In genomic region chr7:48943279-48943990, GRCh38 we compare ENCODE assay signal across 40 cellular contexts. TPM values are rescaled to one million over a fixed set of nuclear protein-coding genes. Genes with fewer than 3 reads are reported as not detected.
"Had no signal": no experiment of that assay in that cellular context is flagged by ENCODE, and none has a peak within 500 bp of the region (broad histone marks: within the 10 kb centered on the region; RNA-seq: fewer than 3 reads in every experiment).

No MANE protein-coding gene starts in this region.

- H3K36me3 ChIP-seq: ascending aorta, cardiac muscle cell had no signal

- H3K9me3 ChIP-seq: ascending aorta had no signal

- H3K4me1 ChIP-seq: ascending aorta had no signal

- H3K4me3 Mint-ChIP-seq: activated CD4-positive, alpha-beta memory T cell treated with anti-CD3 and anti-CD28 coated beads, Interleukin-2, amount 10 ng/mL, durations not matched to agents 7 days and 5 days; activated CD4-positive, alpha-beta T cell treated with anti-CD3 and anti-CD28 coated beads for 36 hours; activated CD4-positive, alpha-beta T cell treated with anti-CD3 and anti-CD28 coated beads, Interleukin-2, amount 10 ng/mL, durations not matched to agents 7 days and 5 days; activated CD8-positive, alpha-beta memory T cell treated with anti-CD3 and anti-CD28 coated beads, Interleukin-2, amount 10 ng/mL, durations not matched to agents 7 days and 5 days; activated CD8-positive, alpha-beta T cell treated with anti-CD3 and anti-CD28 coated beads, Interleukin-2, amount 10 ng/mL, durations not matched to agents 7 days and 5 days; activated naive CD4-positive, alpha-beta T cell treated with anti-CD3 and anti-CD28 coated beads, Interleukin-2, amount 10 ng/mL, durations not matched to agents 7 days and 5 days; activated naive CD4-positive, alpha-beta T cell treated with anti-CD3 and anti-CD28 coated beads, Interleukin-2, amount 50 U/mL, for 24 hours; activated naive CD8-positive, alpha-beta T cell; activated naive CD8-positive, alpha-beta T cell treated with anti-CD3 and anti-CD28 coated beads, Interleukin-2, amount 10 ng/mL, durations not matched to agents 7 days and 5 days; activated naive CD8-positive, alpha-beta T cell treated with anti-CD3 and anti-CD28 coated beads, Interleukin-2, amount 50 U/mL, for 24 hours; activated T-cell treated with anti-CD3 and anti-CD28 coated beads, Interleukin-2, amount 50 U/mL, for 24 hours; brain; central memory CD8-positive, alpha-beta T cell; T-helper 1 cell treated with Interleukin-12 subunit alpha and Interleukin-12 subunit beta and Interleukin-4 antibody, amounts not matched to agents 30 μg/mL and 1 μg/mL, for 36 hours; T-helper 2 cell treated with Interferon-gamma antibody and Interleukin-4, amounts not matched to agents 5 μg/mL and 100 μg/mL, for 36 hours had no signal

- DNase-seq: activated CD4-positive, alpha-beta memory T cell treated with anti-CD3 and anti-CD28 coated beads, Interleukin-2, amount 10 ng/mL, durations not matched to agents 7 days and 5 days; activated CD4-positive, alpha-beta T cell treated with anti-CD3 and anti-CD28 coated beads for 1 hour; activated CD4-positive, alpha-beta T cell treated with anti-CD3 and anti-CD28 coated beads for 36 hours; activated CD4-positive, alpha-beta T cell treated with anti-CD3 and anti-CD28 coated beads for 48 hours; activated CD4-positive, alpha-beta T cell treated with anti-CD3 and anti-CD28 coated beads, Interleukin-2, amount 10 ng/mL, durations not matched to agents 7 days and 5 days; activated CD4-positive, alpha-beta T cell treated with anti-CD3 and anti-CD28 coated beads, Interleukin-2, amount 50 U/mL, for 48 hours; activated CD4-positive, CD25-positive, alpha-beta regulatory T cell; activated CD8-positive, alpha-beta memory T cell treated with anti-CD3 and anti-CD28 coated beads for 24 hours; activated CD8-positive, alpha-beta memory T cell treated with anti-CD3 and anti-CD28 coated beads, Interleukin-2, amount 10 ng/mL, durations not matched to agents 7 days and 5 days; activated CD8-positive, alpha-beta memory T cell treated with anti-CD3 and anti-CD28 coated beads, Interleukin-2, amount 50 U/mL, for 48 hours; activated CD8-positive, alpha-beta T cell treated with anti-CD3 and anti-CD28 coated beads, Interleukin-2, amount 10 ng/mL, durations not matched to agents 7 days and 5 days; activated effector memory CD4-positive, alpha-beta T cell treated with Interleukin-2 at 50 U/mL for 16 hours; activated gamma-delta T cell; activated naive CD4-positive, alpha-beta T cell treated with anti-CD3 and anti-CD28 coated beads, Interleukin-2, amount 10 ng/mL, durations not matched to agents 7 days and 5 days; activated naive CD4-positive, alpha-beta T cell treated with Interleukin-2 at 50 U/mL for 16 hours; activated naive CD8-positive, alpha-beta T cell treated with anti-CD3 and anti-CD28 coated beads, Interleukin-2, amount 10 ng/mL, durations not matched to agents 7 days and 5 days; activated naive CD8-positive, alpha-beta T cell treated with anti-CD3 and anti-CD28 coated beads, Interleukin-2, amount 50 U/mL, for 24 hours; activated T-cell treated with anti-CD3 and anti-CD28 coated beads, Interleukin-2, amount 50 U/mL, for 24 hours; activated T-cell treated with anti-CD3 and anti-CD28 coated beads, Interleukin-2, amount 50 U/mL, for 48 hours; amygdala; anterior cingulate cortex; caudate nucleus; cerebellar nuclear complex; T-helper 1 cell; T-helper 2 cell; T-helper 9 cell had no signal

- ATAC-seq: activated CD4-positive, alpha-beta T cell treated with anti-CD3 and anti-CD28 coated beads for 36 hours; activated CD4-positive, CD25-positive, alpha-beta regulatory T cell treated with anti-CD3 and anti-CD28 coated beads, Interleukin-2, amount 50 U/mL, for 24 hours; activated CD8-positive, alpha-beta memory T cell treated with anti-CD3 and anti-CD28 coated beads, Interleukin-2, amount 10 ng/mL, durations not matched to agents 7 days and 5 days; activated CD8-positive, alpha-beta T cell treated with anti-CD3 and anti-CD28 coated beads, Interleukin-2, amount 10 ng/mL, durations not matched to agents 7 days and 5 days; activated naive CD8-positive, alpha-beta T cell treated with anti-CD3 and anti-CD28 coated beads, Interleukin-2, amount 50 U/mL, for 24 hours had no signal

- H3K27ac ChIP-seq: ascending aorta, cardiac muscle cell, VCaP had no signal

- H3K36me3 Mint-ChIP-seq: activated CD8-positive, alpha-beta memory T cell treated with anti-CD3 and anti-CD28 coated beads, Interleukin-2, amount 10 ng/mL, durations not matched to agents 7 days and 5 days; activated naive CD4-positive, alpha-beta T cell treated with anti-CD3 and anti-CD28 coated beads, Interleukin-2, amount 10 ng/mL, durations not matched to agents 7 days and 5 days; activated naive CD4-positive, alpha-beta T cell treated with anti-CD3 and anti-CD28 coated beads, Interleukin-2, amount 50 U/mL, for 24 hours; activated naive CD8-positive, alpha-beta T cell; activated naive CD8-positive, alpha-beta T cell treated with anti-CD3 and anti-CD28 coated beads, Interleukin-2, amount 10 ng/mL, durations not matched to agents 7 days and 5 days; brain had no signal

- H3K27me3 Mint-ChIP-seq: activated CD4-positive, alpha-beta memory T cell treated with anti-CD3 and anti-CD28 coated beads, Interleukin-2, amount 10 ng/mL, durations not matched to agents 7 days and 5 days; activated CD4-positive, alpha-beta T cell treated with anti-CD3 and anti-CD28 coated beads for 36 hours; activated CD4-positive, alpha-beta T cell treated with anti-CD3 and anti-CD28 coated beads, Interleukin-2, amount 10 ng/mL, durations not matched to agents 7 days and 5 days; activated CD8-positive, alpha-beta memory T cell treated with anti-CD3 and anti-CD28 coated beads, Interleukin-2, amount 10 ng/mL, durations not matched to agents 7 days and 5 days; activated naive CD4-positive, alpha-beta T cell treated with anti-CD3 and anti-CD28 coated beads, Interleukin-2, amount 10 ng/mL, durations not matched to agents 7 days and 5 days; activated naive CD4-positive, alpha-beta T cell treated with anti-CD3 and anti-CD28 coated beads, Interleukin-2, amount 50 U/mL, for 24 hours; activated naive CD8-positive, alpha-beta T cell; activated naive CD8-positive, alpha-beta T cell treated with anti-CD3 and anti-CD28 coated beads, Interleukin-2, amount 10 ng/mL, durations not matched to agents 7 days and 5 days; activated naive CD8-positive, alpha-beta T cell treated with anti-CD3 and anti-CD28 coated beads, Interleukin-2, amount 50 U/mL, for 24 hours; activated T-cell treated with anti-CD3 and anti-CD28 coated beads, Interleukin-2, amount 50 U/mL, for 24 hours; central memory CD8-positive, alpha-beta T cell had no signal

- H3K27ac Mint-ChIP-seq: activated CD4-positive, alpha-beta memory T cell treated with anti-CD3 and anti-CD28 coated beads, Interleukin-2, amount 10 ng/mL, durations not matched to agents 7 days and 5 days; activated CD4-positive, alpha-beta T cell treated with anti-CD3 and anti-CD28 coated beads for 36 hours; activated CD4-positive, alpha-beta T cell treated with anti-CD3 and anti-CD28 coated beads, Interleukin-2, amount 10 ng/mL, durations not matched to agents 7 days and 5 days; activated CD8-positive, alpha-beta memory T cell treated with anti-CD3 and anti-CD28 coated beads, Interleukin-2, amount 10 ng/mL, durations not matched to agents 7 days and 5 days; activated CD8-positive, alpha-beta T cell treated with anti-CD3 and anti-CD28 coated beads, Interleukin-2, amount 10 ng/mL, durations not matched to agents 7 days and 5 days; activated naive CD4-positive, alpha-beta T cell treated with anti-CD3 and anti-CD28 coated beads, Interleukin-2, amount 10 ng/mL, durations not matched to agents 7 days and 5 days; activated naive CD4-positive, alpha-beta T cell treated with anti-CD3 and anti-CD28 coated beads, Interleukin-2, amount 50 U/mL, for 24 hours; activated naive CD8-positive, alpha-beta T cell; activated naive CD8-positive, alpha-beta T cell treated with anti-CD3 and anti-CD28 coated beads, Interleukin-2, amount 10 ng/mL, durations not matched to agents 7 days and 5 days; activated naive CD8-positive, alpha-beta T cell treated with anti-CD3 and anti-CD28 coated beads, Interleukin-2, amount 50 U/mL, for 24 hours; activated T-cell treated with anti-CD3 and anti-CD28 coated beads, Interleukin-2, amount 50 U/mL, for 24 hours; activated T-helper 2 cell treated with anti-CD3 and anti-CD28 coated beads, Interferon-gamma antibody, Interleukin-2, Interleukin-4, amounts not matched to agents 10 μg/mL and 5 μg/mL and 100 μg/mL, durations not matched to agents 14 hours and 24 hours and 36 hours; T-helper 1 cell treated with Interleukin-12 subunit alpha and Interleukin-12 subunit beta and Interleukin-4 antibody, amounts not matched to agents 30 μg/mL and 1 μg/mL, for 36 hours; T-helper 2 cell treated with Interferon-gamma antibody and Interleukin-4, amounts not matched to agents 5 μg/mL and 100 μg/mL, for 36 hours had no signal

- H3K4me1 Mint-ChIP-seq: activated CD4-positive, alpha-beta memory T cell treated with anti-CD3 and anti-CD28 coated beads, Interleukin-2, amount 10 ng/mL, durations not matched to agents 7 days and 5 days; activated CD4-positive, alpha-beta T cell treated with anti-CD3 and anti-CD28 coated beads for 36 hours; activated CD4-positive, alpha-beta T cell treated with anti-CD3 and anti-CD28 coated beads, Interleukin-2, amount 10 ng/mL, durations not matched to agents 7 days and 5 days; activated CD8-positive, alpha-beta memory T cell treated with anti-CD3 and anti-CD28 coated beads, Interleukin-2, amount 10 ng/mL, durations not matched to agents 7 days and 5 days; activated naive CD4-positive, alpha-beta T cell treated with anti-CD3 and anti-CD28 coated beads, Interleukin-2, amount 10 ng/mL, durations not matched to agents 7 days and 5 days; activated naive CD4-positive, alpha-beta T cell treated with anti-CD3 and anti-CD28 coated beads, Interleukin-2, amount 50 U/mL, for 24 hours; activated naive CD8-positive, alpha-beta T cell treated with anti-CD3 and anti-CD28 coated beads, Interleukin-2, amount 10 ng/mL, durations not matched to agents 7 days and 5 days; activated naive CD8-positive, alpha-beta T cell treated with anti-CD3 and anti-CD28 coated beads, Interleukin-2, amount 50 U/mL, for 24 hours; central memory CD8-positive, alpha-beta T cell had no signal

- H3K4me3 ChIP-seq: ascending aorta, cardiac muscle cell had no signal

- H3K27me3 ChIP-seq: ascending aorta, cardiac muscle cell had no signal

- H3K9me3 Mint-ChIP-seq: activated naive CD4-positive, alpha-beta T cell treated with anti-CD3 and anti-CD28 coated beads, Interleukin-2, amount 50 U/mL, for 24 hours; activated naive CD8-positive, alpha-beta T cell treated with anti-CD3 and anti-CD28 coated beads, Interleukin-2, amount 10 ng/mL, durations not matched to agents 7 days and 5 days had no signal

RNA-seq across cellular contexts. Expression of gene CDC14C, which starts 19.1 kb away (rescaled TPM):
- total RNA-seq: activated CD4-positive, alpha-beta memory T cell treated with anti-CD3 and anti-CD28 coated beads, Interleukin-2, amount 10 ng/mL, durations not matched to agents 7 days and 5 days; activated CD4-positive, alpha-beta T cell treated with anti-CD3 and anti-CD28 coated beads for 36 hours; activated CD4-positive, alpha-beta T cell treated with anti-CD3 and anti-CD28 coated beads, Interleukin-2, amount 10 ng/mL, durations not matched to agents 7 days and 5 days; activated CD8-positive, alpha-beta memory T cell treated with anti-CD3 and anti-CD28 coated beads, Interleukin-2, amount 10 ng/mL, durations not matched to agents 7 days and 5 days; activated CD8-positive, alpha-beta T cell treated with anti-CD3 and anti-CD28 coated beads, Interleukin-2, amount 10 ng/mL, durations not matched to agents 7 days and 5 days; activated naive CD8-positive, alpha-beta T cell treated with anti-CD3 and anti-CD28 coated beads, Interleukin-2, amount 10 ng/mL, durations not matched to agents 7 days and 5 days; activated T-helper 2 cell treated with anti-CD3 and anti-CD28 coated beads, Interferon-gamma antibody, Interleukin-2, Interleukin-4, amounts not matched to agents 10 μg/mL and 5 μg/mL and 100 μg/mL, durations not matched to agents 14 hours and 24 hours and 36 hours; ascending aorta; bronchial epithelial cell; cardiac muscle cell; chondrocyte had no signal
- polyA plus RNA-seq: adipose tissue had no signal
